Comparison of ENCODE assay signal across 24 cellular contexts in the genomic region with DNA sequence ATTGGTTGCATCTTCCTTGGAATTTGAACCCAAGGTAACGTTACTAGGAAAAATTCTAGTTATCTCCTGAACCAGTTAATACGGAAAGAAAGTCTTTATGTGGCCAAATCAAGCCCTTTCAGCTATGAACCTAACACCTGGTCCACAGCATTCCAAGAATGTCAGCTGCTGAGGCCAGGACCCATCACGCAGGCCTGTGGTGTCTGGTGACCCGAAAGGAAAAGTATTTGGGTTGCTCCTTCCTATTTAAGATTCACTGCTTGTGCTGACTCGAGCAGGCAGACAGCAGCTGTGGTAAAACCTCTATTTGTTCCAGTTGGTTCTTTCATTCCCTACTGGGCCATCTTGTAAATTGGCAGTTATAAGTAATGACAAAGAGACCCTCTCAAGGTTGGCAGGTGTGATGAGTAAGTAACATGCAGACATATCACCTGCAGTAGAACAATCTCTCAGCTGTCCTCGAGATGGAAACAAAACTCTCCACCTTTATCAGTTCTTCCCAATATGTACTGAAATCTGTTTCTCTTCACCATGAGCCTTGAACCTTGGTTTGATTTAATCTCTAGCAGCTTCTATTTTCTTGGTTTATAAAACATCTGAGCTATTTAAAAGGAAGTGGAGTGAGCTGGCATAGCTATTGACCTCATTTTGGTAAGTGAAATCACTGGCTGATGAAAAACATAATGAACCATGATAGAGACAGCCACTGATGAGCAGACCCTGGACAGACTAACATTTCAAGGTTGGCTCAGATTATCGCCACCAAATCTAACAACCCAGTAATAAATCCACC.
A peak's percentile ranks its signal among the peaks of the same experiment; 100 is the strongest.
DNase-seq lines count a peak whose midpoint lies in the region; ATAC-seq and TF ChIP-seq lines count a peak whose summit lies in the region.
"Had no signal": no experiment of that assay in that cellular context is flagged by ENCODE, and none has a peak within 500 bp of the region (broad histone marks: within the 10 kb centered on the region; RNA-seq: fewer than 3 reads in every experiment).

No MANE protein-coding gene starts in this region.

- H4K20me1 ChIP-seq in H9 (ENCODE audit: control insufficient read depth, insufficient read depth, insufficient read length) (no peaks in the 10 kb centered on the region), PC-3 (ENCODE audit: low read length) (no peaks in the 10 kb centered on the region)

- H3K14ac ChIP-seq in H9 (ENCODE audit: insufficient read depth, low read length), result no peak overlapping the region

- no peak overlapping the region for H3T11ph ChIP-seq in H9 (ENCODE audit: low read length)

- H3K4me2 ChIP-seq in H9 (ENCODE audit: insufficient read depth, insufficient read length, low read length) (no peak overlapping the region), PC-3 (ENCODE audit: low read length) (0 out of 2 replicates have a peak overlapping the region, but pooled peaks have one; percentile 2), mesendoderm (ENCODE audit: low read length) (no peak overlapping the region)

- H2BK15ac ChIP-seq in H9 (ENCODE audit: low read depth, low read length) (no peak overlapping the region), mesendoderm (replicated peaks; ENCODE audit: low read depth) (no peak overlapping the region)

- H3K18ac ChIP-seq in H9 (ENCODE audit: insufficient read length, low read depth, low read length) (no peak overlapping the region), mesendoderm (ENCODE audit: low read length) (no peak overlapping the region)

- no peak overlapping the region for H2BK12ac ChIP-seq in H9 (ENCODE audit: insufficient read length, low read depth, low read length)

- WGBS in H9 (ENCODE audit: extremely low coverage, insufficient read length, low lambda C conversion rate), result no CpG with 5 or more reads among the region's 7 CpGs
- WGBS in endodermal cell (ENCODE audit: insufficient coverage in 1 of 2, insufficient read length in 1 of 2), 2 experiments, result 80 to 84% methylated on average over 4 to 7 of the region's 7 CpGs
- no CpG with 5 or more reads among the region's 7 CpGs for WGBS in mesendoderm (ENCODE audit: extremely low coverage, insufficient coverage, low lambda C conversion rate)
- WGBS in heart left ventricle, 4 donors, result 38 to 53% (median 50%) methylated on average over 6 to 7 of the region's 7 CpGs

- no peak for TF ChIP-seq CTCF in H9 (conservative IDR thresholded peaks at IDR 0.05)
- no peak for TF ChIP-seq CTCF in PC-3 (conservative IDR thresholded peaks at IDR 0.05; ENCODE audit: low read depth, low read length)
- no peak for TF ChIP-seq CTCF in endodermal cell (conservative IDR thresholded peaks at IDR 0.05)
- TF ChIP-seq CTCF in heart left ventricle (IDR thresholded peaks at IDR 0.05), result no peak
- no peak for TF ChIP-seq CTCF in progenitor cell of endocrine pancreas (IDR thresholded peaks at IDR 0.05; ENCODE audit: unreplicated experiment)
- no peak for TF ChIP-seq CTCF in right atrium auricular region (IDR thresholded peaks at IDR 0.05)

- no peak for TF ChIP-seq POLR2A in heart left ventricle (IDR thresholded peaks at IDR 0.05)

- H3K27me3 Mint-ChIP-seq in H9 (ENCODE audit: low read depth) (no peaks in the 10 kb centered on the region), endodermal cell (ENCODE audit: insufficient read depth) (no peaks in the 10 kb centered on the region), progenitor cell of endocrine pancreas (no peaks in the 10 kb centered on the region)
- H3K27me3 Mint-ChIP-seq: CD4-positive, CD25-positive, alpha-beta regulatory T cell had no signal

- no peak overlapping the region for H3K4ac ChIP-seq in H9 (ENCODE audit: low read depth, low read length)
- no peak overlapping the region for H3K4ac ChIP-seq in mesendoderm (ENCODE audit: low read depth, low read length)

- no peaks in the 10 kb centered on the region for H3K23me2 ChIP-seq in H9 (ENCODE audit: insufficient read length, low read depth, low read length, poor library complexity, severe bottlenecking)

- no peak overlapping the region for H2BK20ac ChIP-seq in H9 (ENCODE audit: low read depth, low read length, poor library complexity, severe bottlenecking)

- CTCF ChIA-PET in PC-3 (lab: Charles Lee), result no interaction called here

- H4K8ac ChIP-seq in H9 (replicated peaks; ENCODE audit: insufficient read length, low read depth, low read length) (no peak overlapping the region), mesendoderm (ENCODE audit: low read depth, low read length) (no peak overlapping the region)

- peaks cover 0 to 4% (median 0%) of the 10 kb centered on the region in 3 experiments; a peak in 2 of 7 replicates for H3K36me3 Mint-ChIP-seq in H9 (ENCODE audit: insufficient read depth in 1 of 3, low read depth in 3 of 3)
- no peaks in the 10 kb centered on the region for H3K36me3 Mint-ChIP-seq in endodermal cell (ENCODE audit: low read depth)
- H3K36me3 Mint-ChIP-seq in progenitor cell of endocrine pancreas (ENCODE audit: insufficient read depth), result no peaks in the 10 kb centered on the region
- H3K36me3 Mint-ChIP-seq: CD4-positive, CD25-positive, alpha-beta regulatory T cell had no signal

- H3K4me3 ChIP-seq in PC-3 (ENCODE audit: low read length), result no peak overlapping the region
- no peak overlapping the region for H3K4me3 ChIP-seq in endodermal cell (ENCODE audit: low read length)
- no peak overlapping the region for H3K4me3 ChIP-seq in mesendoderm (ENCODE audit: low read length)
- no peak overlapping the region for H3K4me3 ChIP-seq in heart left ventricle
- no peak overlapping the region for H3K4me3 ChIP-seq in right atrium auricular region
- H3K4me3 ChIP-seq: GM12878, HAP-1, mucosa of descending colon, suprapubic skin had no signal

- H3K4me1 Mint-ChIP-seq in H9 (no peaks in the 10 kb centered on the region; a peak in 1 of 4 replicates), endodermal cell (no peaks in the 10 kb centered on the region), progenitor cell of endocrine pancreas (ENCODE audit: low read depth) (no peaks in the 10 kb centered on the region)
- H3K4me1 Mint-ChIP-seq: CD4-positive, CD25-positive, alpha-beta regulatory T cell had no signal

- no peak overlapping the region for H2BK120ac ChIP-seq in H9 (ENCODE audit: low read depth, low read length, poor library complexity, severe bottlenecking)
- H2BK120ac ChIP-seq in mesendoderm (ENCODE audit: low read depth, low read length), result no peak overlapping the region

- H2AFZ ChIP-seq in H9 (ENCODE audit: low read length) (no peak overlapping the region), PC-3 (ENCODE audit: low read length) (no peak overlapping the region)

- H2BK5ac ChIP-seq in H9 (ENCODE audit: insufficient read length, low read length), result no peak overlapping the region
- H2BK5ac ChIP-seq in mesendoderm (ENCODE audit: low read length), result no peak overlapping the region

- H2AK5ac ChIP-seq in H9 (ENCODE audit: insufficient read length, low read length) (no peak overlapping the region), mesendoderm (ENCODE audit: low read length) (no peak overlapping the region)

- H3K36me3 ChIP-seq in PC-3 (ENCODE audit: low read depth, low read length), result no peaks in the 10 kb centered on the region
- H3K36me3 ChIP-seq in endodermal cell (ENCODE audit: control insufficient read depth, insufficient read depth, low read length), result no peaks in the 10 kb centered on the region
- H3K36me3 ChIP-seq in mesendoderm (ENCODE audit: control insufficient read depth, insufficient read depth, low read length), result no peaks in the 10 kb centered on the region
- H3K36me3 ChIP-seq in heart left ventricle, result no peaks in the 10 kb centered on the region
- H3K36me3 ChIP-seq in right atrium auricular region, result no peaks in the 10 kb centered on the region
- H3K36me3 ChIP-seq: HAP-1, suprapubic skin, WERI-Rb-1 had no signal

- no peaks in the 10 kb centered on the region for H3K9me2 ChIP-seq in PC-3 (replicated peaks; ENCODE audit: low read length)

- H3F3A ChIP-seq in PC-3 (ENCODE audit: low read length, unreplicated experiment), result no peaks in the 10 kb centered on the region

- H3K79me1 ChIP-seq in H9 (ENCODE audit: insufficient read depth, low read depth, low read length, poor library complexity, severe bottlenecking) (no peaks in the 10 kb centered on the region), mesendoderm (ENCODE audit: low read length) (no peaks in the 10 kb centered on the region)

- no peak for ATAC-seq in PC-3
- no peak for ATAC-seq in heart left ventricle
- no peak for ATAC-seq in HG03571 (IDR thresholded peaks at IDR 0.05; ENCODE audit: unreplicated experiment)
- ATAC-seq: GM12878, left colon, mucosa of descending colon had no signal

- BruUV-seq in PC-3 (replicated peaks; lab: Mats Ljungman, UMichigan), result no TSS peak

- no peaks in the 10 kb centered on the region for H3K9me3 ChIP-seq in H9 (ENCODE audit: control insufficient read depth, low read depth, low read length)
- H3K9me3 ChIP-seq in PC-3 (ENCODE audit: low read length), result no peaks in the 10 kb centered on the region
- no peaks in the 10 kb centered on the region for H3K9me3 ChIP-seq in endodermal cell (ENCODE audit: control insufficient read depth, low read length)
- H3K9me3 ChIP-seq in heart left ventricle, result peaks cover 0 to 14% (median 0%) of the 10 kb centered on the region in 12 donors
- H3K9me3 ChIP-seq in right atrium auricular region, result no peaks in the 10 kb centered on the region
- H3K9me3 ChIP-seq: suprapubic skin had no signal

- DNase-seq in H9 (peak; percentile 41), PC-3 (peak; percentile 31), endodermal cell (peak; percentile 56), mesendoderm (peak; percentile 78), heart left ventricle (no peak), progenitor cell of endocrine pancreas (ENCODE audit: low spot score, unreplicated experiment) (no peak), right atrium auricular region (ENCODE audit: low spot score) (no peak)
- DNase-seq: activated CD4-positive, alpha-beta T cell treated with anti-CD3 and anti-CD28 coated beads, Interleukin-2, amount 50 U/mL, for 4 hours; activated naive CD4-positive, alpha-beta T cell; CD4-positive, CD25-positive, alpha-beta regulatory T cell; DMS153; GF-D8; hypothalamus; KG1; left colon; mucosa of descending colon; NCI-H1417 treated with DMSO at 0.1 percent for 48 hours; NCI-H774; stimulated activated CD4-positive, alpha-beta T cell treated with anti-CD3 and anti-CD28 coated beads, Interleukin-15, amount 100 ng/mL, for 24 hours; WERI-Rb-1 had no signal

- H3K79me2 ChIP-seq in H9 (ENCODE audit: insufficient read depth, low read length), result no peaks in the 10 kb centered on the region
- no peaks in the 10 kb centered on the region for H3K79me2 ChIP-seq in PC-3 (ENCODE audit: low read length)
- H3K79me2 ChIP-seq in mesendoderm (ENCODE audit: control insufficient read depth, insufficient read depth, low read length), result no peaks in the 10 kb centered on the region

- H3K9ac ChIP-seq in H9 (ENCODE audit: extremely low read depth, insufficient read length, low read length), result no peak overlapping the region
- H3K9ac ChIP-seq in PC-3 (ENCODE audit: low read length), result no peak overlapping the region
- no peak overlapping the region for H3K9ac ChIP-seq in endodermal cell (ENCODE audit: extremely low read depth, low read length, poor library complexity, severe bottlenecking)
- no peak overlapping the region for H3K9ac ChIP-seq in mesendoderm (ENCODE audit: low read length)

- H4K91ac ChIP-seq in H9 (ENCODE audit: insufficient read length, low read depth, low read length), result no peak overlapping the region

- H3K27me3 ChIP-seq in H9 (ENCODE audit: insufficient read depth, low read length), result no peaks in the 10 kb centered on the region
- H3K27me3 ChIP-seq in PC-3 (ENCODE audit: low read length), result no peaks in the 10 kb centered on the region
- no peaks in the 10 kb centered on the region for H3K27me3 ChIP-seq in endodermal cell (ENCODE audit: control insufficient read depth, insufficient read depth, low read length, poor library complexity, severe bottlenecking)
- H3K27me3 ChIP-seq in mesendoderm (ENCODE audit: insufficient read depth, low read length, poor library complexity), result no peaks in the 10 kb centered on the region
- H3K27me3 ChIP-seq in heart left ventricle, result no peaks in the 10 kb centered on the region
- no peaks in the 10 kb centered on the region for H3K27me3 ChIP-seq in right atrium auricular region
- H3K27me3 ChIP-seq: suprapubic skin had no signal

- H3K27ac ChIP-seq in H9 (ENCODE audit: insufficient read length, low read depth, low read length), result no peak overlapping the region
- H3K27ac ChIP-seq in PC-3 (ENCODE audit: low read length), result no peak overlapping the region
- H3K27ac ChIP-seq in endodermal cell (ENCODE audit: low read depth, low read length), result no peak overlapping the region
- H3K27ac ChIP-seq in mesendoderm (ENCODE audit: low read depth, low read length), result no peak overlapping the region
- no peak overlapping the region for H3K27ac ChIP-seq in heart left ventricle
- H3K27ac ChIP-seq in right atrium auricular region, result no peak overlapping the region
- H3K27ac ChIP-seq: suprapubic skin, WERI-Rb-1 had no signal

- H3K4me3 Mint-ChIP-seq in H9, result no peak overlapping the region
- no peak overlapping the region for H3K4me3 Mint-ChIP-seq in endodermal cell
- H3K4me3 Mint-ChIP-seq in progenitor cell of endocrine pancreas (ENCODE audit: low read depth), result no peak overlapping the region
- H3K4me3 Mint-ChIP-seq: CD4-positive, CD25-positive, alpha-beta regulatory T cell had no signal

- POLR2A ChIA-PET in PC-3 (lab: Charles Lee; ENCODE audit: unreplicated experiment), result no interaction called here

- intact Hi-C loops in PC-3 (cut with micrococcal nuclease) (loop anchor here (2.0 to 5.0 kb wide), 2 partner anchors 35 to 76 kb away; no protein-coding TSS in a partner anchor), heart left ventricle (cut with DNase I) (no loop called here)

- H3K27ac Mint-ChIP-seq in H9, result no peak overlapping the region
- H3K27ac Mint-ChIP-seq in endodermal cell, result no peak overlapping the region
- H3K27ac Mint-ChIP-seq in progenitor cell of endocrine pancreas, result no peak overlapping the region
- H3K27ac Mint-ChIP-seq: CD4-positive, CD25-positive, alpha-beta regulatory T cell had no signal

- no peaks in the 10 kb centered on the region for H3K4me1 ChIP-seq in H9 (ENCODE audit: insufficient read depth, low read length)
- peaks cover 22% of the 10 kb centered on the region for H3K4me1 ChIP-seq in PC-3 (ENCODE audit: insufficient read depth, low read length)
- no peaks in the 10 kb centered on the region for H3K4me1 ChIP-seq in endodermal cell (ENCODE audit: control insufficient read depth, insufficient read depth, low read length)
- H3K4me1 ChIP-seq in mesendoderm (ENCODE audit: control insufficient read depth, low read depth, low read length), result no peaks in the 10 kb centered on the region
- H3K4me1 ChIP-seq in heart left ventricle, result no peaks in the 10 kb centered on the region
- H3K4me1 ChIP-seq in right atrium auricular region, result no peaks in the 10 kb centered on the region
- H3K4me1 ChIP-seq: suprapubic skin had no signal

- H3K23ac ChIP-seq in H9 (ENCODE audit: insufficient read length, low read depth, low read length) (no peak overlapping the region), mesendoderm (ENCODE audit: low read length) (no peak overlapping the region)

- H3K9me3 Mint-ChIP-seq in H9, result peaks cover 6 to 11% of the 10 kb centered on the region in 2 experiments
- H3K9me3 Mint-ChIP-seq in endodermal cell, result peaks cover 8% of the 10 kb centered on the region
- peaks cover 13% of the 10 kb centered on the region for H3K9me3 Mint-ChIP-seq in progenitor cell of endocrine pancreas (ENCODE audit: low read depth)

- H4K5ac ChIP-seq in H9 (ENCODE audit: insufficient read length, low read depth, low read length), result no peak overlapping the region
- H4K5ac ChIP-seq in mesendoderm (ENCODE audit: low read length), result no peak overlapping the region

- no peak overlapping the region for H3K56ac ChIP-seq in H9 (ENCODE audit: insufficient read length, low read depth, low read length)
- H3K56ac ChIP-seq in mesendoderm (ENCODE audit: low read length), result no peak overlapping the region

Comparison
In these comparisons a context has a peak if more than half of its experiments do, and no peak if none do; other contexts are left out.
1. DNase-seq: peak in H9 (single experiment), PC-3 (single experiment), endodermal cell (single experiment) and mesendoderm (single experiment); none in heart left ventricle (0 of 5), progenitor cell of endocrine pancreas (single experiment) and right atrium auricular region (single experiment).